11 cellular contexts compared by ENCODE assay signal in genomic region chr1:209673631-209674417, GRCh38. TPM values are rescaled to one million over a fixed set of nuclear protein-coding genes. Genes with fewer than 3 reads are reported as not detected.
A peak's percentile ranks its signal among the peaks of the same experiment; 100 is the strongest.
DNase-seq lines count a peak whose midpoint lies in the region; ATAC-seq and TF ChIP-seq lines count a peak whose summit lies in the region.
"Had no signal": no experiment of that assay in that cellular context is flagged by ENCODE, and none has a peak within 500 bp of the region (broad histone marks: within the 10 kb centered on the region; RNA-seq: fewer than 3 reads in every experiment).

No MANE protein-coding gene starts in this region.

- peaks cover 36% of the 10 kb centered on the region for H3K27me3 Mint-ChIP-seq in activated CD4-positive, alpha-beta T cell treated with anti-CD3 and anti-CD28 coated beads for 36 hours

- H3K4me3 ChIP-seq in right atrium auricular region (no peak overlapping the region), skeletal muscle tissue (ENCODE audit: low read length in 3 of 3) (peak overlapping the region; percentile 79 to 90 (median 85)), HAP-1 (no peak overlapping the region)
- H3K4me3 ChIP-seq: SJSA1 had no signal

- DNase-seq in activated CD4-positive, alpha-beta T cell treated with anti-CD3 and anti-CD28 coated beads for 36 hours = no peak
- DNase-seq in activated CD4-positive, alpha-beta T cell treated with anti-CD3 and anti-CD28 coated beads, Interleukin-2, amount 50 U/mL, for 1 hour = no peak
- DNase-seq in right atrium auricular region (ENCODE audit: low spot score) (peak; percentile 78), superior temporal gyrus (ENCODE audit: extremely low spot score) (no peak), islet precursor cell (no peak), HAP-1 (ENCODE audit: low spot score in 2 of 2) (no peak)
- DNase-seq: effector CD4-positive, alpha-beta T cell; NCI-H1694 treated with DMSO at 0.1 percent for 48 hours had no signal

- CTCF ChIA-PET in activated CD4-positive, alpha-beta T cell treated with anti-CD3 and anti-CD28 coated beads for 36 hours (lab: Charles Lee) = interaction anchor here (1.0 to 2.1 kb wide), 9 partner anchors 7 to 92 kb away, joined by 3 to 9 read pairs (median 4); partner anchors contain the start of gene LAMB3

- H3K27ac ChIP-seq in VCaP (peak overlapping the region; percentile 75), right atrium auricular region (peak overlapping the region; percentile 79 to 87), skeletal muscle tissue (ENCODE audit: low read depth, low read length) (peak overlapping the region; percentile 92)
- H3K27ac ChIP-seq: SJSA1 had no signal

- H3K27ac Mint-ChIP-seq in activated CD4-positive, alpha-beta T cell treated with anti-CD3 and anti-CD28 coated beads for 36 hours = peak overlapping the region; percentile 84

- no peak for TF ChIP-seq CTCF in VCaP (conservative IDR thresholded peaks at IDR 0.05)
- TF ChIP-seq CTCF in right atrium auricular region (IDR thresholded peaks at IDR 0.05) = no peak

- H3K36me3 Mint-ChIP-seq in activated CD4-positive, alpha-beta T cell treated with anti-CD3 and anti-CD28 coated beads for 36 hours (ENCODE audit: low read depth) = peaks cover 9% of the 10 kb centered on the region

- intact Hi-C loops in activated CD4-positive, alpha-beta T cell treated with anti-CD3 and anti-CD28 coated beads for 36 hours (cut with DNase I, micrococcal nuclease) = loop anchor here (1.0 to 2.0 kb wide), 6 partner anchors 15 to 659 kb away; partner anchors contain the start of gene UTP25 (in 1 of the 2)

- H3K27me3 ChIP-seq in right atrium auricular region (no peaks in the 10 kb centered on the region), skeletal muscle tissue (ENCODE audit: control insufficient read depth in 3 of 3, insufficient read depth in 3 of 3, low read length in 3 of 3) (no peaks in the 10 kb centered on the region), HAP-1 (ENCODE audit: low read depth) (peaks cover 36% of the 10 kb centered on the region)

- H3K36me3 ChIP-seq in right atrium auricular region = no peaks in the 10 kb centered on the region
- peaks cover 0 to 6% (median 4%) of the 10 kb centered on the region in 3 donors for H3K36me3 ChIP-seq in skeletal muscle tissue (ENCODE audit: control insufficient read depth in 3 of 3, insufficient read depth in 3 of 3, low read length in 3 of 3)
- H3K36me3 ChIP-seq in HAP-1 (replicated peaks) = no peaks in the 10 kb centered on the region
- H3K36me3 ChIP-seq: SJSA1 had no signal

- peaks cover 0 to 33% of the 10 kb centered on the region in 2 donors for H3K4me1 ChIP-seq in right atrium auricular region
- peaks cover 41 to 64% (median 43%) of the 10 kb centered on the region in 3 donors for H3K4me1 ChIP-seq in skeletal muscle tissue (ENCODE audit: control insufficient read depth in 3 of 3, insufficient read depth in 3 of 3, low read length in 3 of 3)
- no peaks in the 10 kb centered on the region for H3K4me1 ChIP-seq in HAP-1
- H3K4me1 ChIP-seq: SJSA1 had no signal

- H3K4me1 Mint-ChIP-seq in activated CD4-positive, alpha-beta T cell treated with anti-CD3 and anti-CD28 coated beads for 36 hours = peaks cover 53% of the 10 kb centered on the region

- peak overlapping the region; percentile 71 for H3K4me3 Mint-ChIP-seq in activated CD4-positive, alpha-beta T cell treated with anti-CD3 and anti-CD28 coated beads for 36 hours

- POLR2A ChIA-PET in activated CD4-positive, alpha-beta T cell treated with anti-CD3 and anti-CD28 coated beads for 36 hours (lab: Charles Lee) = no interaction called here

- H3K9me3 Mint-ChIP-seq in activated CD4-positive, alpha-beta T cell treated with anti-CD3 and anti-CD28 coated beads for 36 hours (ENCODE audit: low read depth) = no peaks in the 10 kb centered on the region

- H3K9me3 ChIP-seq in right atrium auricular region = no peaks in the 10 kb centered on the region
- no peaks in the 10 kb centered on the region for H3K9me3 ChIP-seq in skeletal muscle tissue (ENCODE audit: control insufficient read depth in 3 of 3, low read length in 3 of 3)
- no peaks in the 10 kb centered on the region for H3K9me3 ChIP-seq in HAP-1
- H3K9me3 ChIP-seq: SJSA1 had no signal

- no peak for ATAC-seq in activated CD4-positive, alpha-beta T cell treated with anti-CD3 and anti-CD28 coated beads for 36 hours

- peak overlapping the region; percentile 79 to 96 (median 91) for H3K9ac ChIP-seq in skeletal muscle tissue (ENCODE audit: low read depth in 1 of 3, low read length in 3 of 3)

- in situ Hi-C loops in HAP-1 (cut with MboI; ENCODE audit: low sequenced_read_pairs) = no loop called here

RNA-seq across cellular contexts. Expression of gene G0S2, which starts 1.4 kb away (rescaled TPM):
- 10 to 100 TPM; 21.9 to 22.8 TPM for total RNA-seq in activated CD4-positive, alpha-beta T cell treated with anti-CD3 and anti-CD28 coated beads for 36 hours
- total RNA-seq in right atrium auricular region (100 to 1,000 TPM; 212 to 299 TPM), skeletal muscle tissue (78.8 TPM)
- total RNA-seq: SJSA1 had no signal

RNA-seq across cellular contexts. Expression of gene LAMB3, which starts 21.6 kb away (rescaled TPM):
- 1 to 10 TPM; 3.1 to 4.2 TPM for total RNA-seq in activated CD4-positive, alpha-beta T cell treated with anti-CD3 and anti-CD28 coated beads for 36 hours
- 10 to 100 TPM in 1 of 2 donors, 1 to 10 TPM in 1; 4.7 to 11.1 TPM for total RNA-seq in right atrium auricular region
- 0.52 TPM for total RNA-seq in skeletal muscle tissue

RNA-seq across cellular contexts. Expression of gene HSD11B1, which starts 30.8 kb away (rescaled TPM):
- 1 to 10 TPM; 4.5 to 5.7 TPM for total RNA-seq in activated CD4-positive, alpha-beta T cell treated with anti-CD3 and anti-CD28 coated beads for 36 hours
- total RNA-seq in right atrium auricular region = 10 to 100 TPM in 1 of 2 donors, 1 to 10 TPM in 1; 3.7 to 17.2 TPM
- total RNA-seq in skeletal muscle tissue = not detected

Comparison
In these comparisons a context has a peak if more than half of its experiments do, and no peak if none do; other contexts are left out.
1. H3K4me3 ChIP-seq: peak in skeletal muscle tissue (3 of 3); none in right atrium auricular region (0 of 2) and HAP-1 (single experiment).
2. Peak in every context shown above with its lines, with median percentiles within 50 percentile points of each other: H3K27ac ChIP-seq.